Comparison of ENCODE assay signal across 19 cellular contexts in genomic region chr3:194607592-194608386, GRCh38. TPM values are rescaled to one million over a fixed set of nuclear protein-coding genes. Genes with fewer than 3 reads are reported as not detected.
DNase-seq lines count a peak whose midpoint lies in the region; ATAC-seq and TF ChIP-seq lines count a peak whose summit lies in the region.
"Had no signal": no experiment of that assay in that cellular context is flagged by ENCODE, and none has a peak within 500 bp of the region (broad histone marks: within the 10 kb centered on the region; RNA-seq: fewer than 3 reads in every experiment).

No MANE protein-coding gene starts in this region.

- H3K27me3 ChIP-seq in H7 (ENCODE audit: control insufficient read depth, insufficient read depth, low read length) (no peaks in the 10 kb centered on the region), lower lobe of right lung (ENCODE audit: low read depth) (no peaks in the 10 kb centered on the region)
- H3K27me3 ChIP-seq: BE2C had no signal

- peaks cover 7% of the 10 kb centered on the region; the same call in 1 of the 2 replicates for H3K4me1 Mint-ChIP-seq in WTC11

- peak; percentile 67 for DNase-seq in DMS53 (lab: John Stamatoyannopoulos, UW)
- DNase-seq in H7, result peak; percentile 41
- no peak for DNase-seq in WTC11 (ENCODE audit: low spot score)
- no peak for DNase-seq in lower lobe of right lung
- no peak for DNase-seq in stimulated activated CD4-positive, alpha-beta T cell treated with anti-CD3 and anti-CD28 coated beads, Interleukin-15, amount 100 ng/mL, for 24 hours
- no peak for DNase-seq in midbrain (lab: John Stamatoyannopoulos, UW)
- DNase-seq: BE2C; CD8-positive, alpha-beta T cell; DMS153; KBM-7; NCI-H1092 treated with DMSO at 0.1 percent for 48 hours; NCI-H1694; NCI-H526 treated with DMSO at 0.1 percent for 48 hours; SK-N-SH; T-helper 1 cell had no signal

- H3K36me3 Mint-ChIP-seq in WTC11, result peaks cover 13% of the 10 kb centered on the region; the same call in 1 of the 2 replicates
- H3K36me3 Mint-ChIP-seq: CD8-positive, alpha-beta T cell had no signal

- POLR2A ChIA-PET in WTC11 (lab: Charles Lee), result interaction anchor here (0.5 kb wide), 1 partner anchor 37 kb away, joined by 3 read pairs; no protein-coding TSS in a partner anchor

- H3K4me3 Mint-ChIP-seq in WTC11, result no peak overlapping the region
- H3K4me3 Mint-ChIP-seq: CD8-positive, alpha-beta T cell had no signal

- H3K4me1 ChIP-seq in lower lobe of right lung, result no peaks in the 10 kb centered on the region

- CTCF ChIA-PET in WTC11 (lab: Charles Lee), result interaction anchor here (0.9 to 1.5 kb wide), 3 partner anchors 14 to 63 kb away, joined by 3 to 7 read pairs (median 4); no protein-coding TSS in a partner anchor

- ATAC-seq in WTC11 (peak; percentile 18; the same call in 1 of the 2 replicates), lower lobe of right lung (peak; percentile 90 to 97), HG02588 (IDR thresholded peaks at IDR 0.05; ENCODE audit: unreplicated experiment) (no peak), GM18517 (IDR thresholded peaks at IDR 0.05; ENCODE audit: unreplicated experiment) (no peak)
- ATAC-seq: CD8-positive, alpha-beta T cell; Right ventricle myocardium inferior had no signal

- H3K27me3 Mint-ChIP-seq in WTC11 (ENCODE audit: low read depth), result no peaks in the 10 kb centered on the region; the same call in 1 of the 2 replicates

- H3K27ac Mint-ChIP-seq in WTC11, result no peak overlapping the region
- H3K27ac Mint-ChIP-seq: CD8-positive, alpha-beta T cell had no signal

- TF ChIP-seq CTCF in WTC11 (IDR thresholded peaks at IDR 0.05), result no peak
- TF ChIP-seq CTCF in lower lobe of right lung (IDR thresholded peaks at IDR 0.05), result no peak

- H3K4me3 ChIP-seq in H7 (ENCODE audit: insufficient read depth, low read depth, low read length) (no peak overlapping the region), lower lobe of right lung (peak overlapping the region; percentile 0)

- intact Hi-C loops in lower lobe of right lung (cut with DNase I), result no loop called here

- H3K9me3 Mint-ChIP-seq in WTC11, result 0 out of 2 replicates have a peak, but pooled peaks cover 7% of the 10 kb centered on the region
- H3K9me3 Mint-ChIP-seq: CD8-positive, alpha-beta T cell had no signal

- H3K27ac ChIP-seq in lower lobe of right lung, result no peak overlapping the region
- H3K27ac ChIP-seq: HL-60 had no signal

- H3K36me3 ChIP-seq in H7 (replicated peaks; ENCODE audit: control insufficient read depth, insufficient read depth, low read length) (no peaks in the 10 kb centered on the region), lower lobe of right lung (peaks cover 19% of the 10 kb centered on the region)
- H3K36me3 ChIP-seq: BE2C had no signal

- H3K9me3 ChIP-seq in lower lobe of right lung, result no peaks in the 10 kb centered on the region
- H3K9me3 ChIP-seq: BE2C, SK-N-SH had no signal

TF ChIP-seq in WTC11, 78 proteins besides CTCF, POLR2A, EP300 and RAD21:
- TF ChIP-seq MLX (CRISPR knock-in tag; IDR thresholded peaks at IDR 0.05) (no peak), TP53 (CRISPR knock-in tag; IDR thresholded peaks at IDR 0.05) (no peak), USF2 (CRISPR knock-in tag; IDR thresholded peaks at IDR 0.05) (no peak), ATF2 (CRISPR knock-in tag; IDR thresholded peaks at IDR 0.05; ENCODE audit: borderline replicate concordance, low read depth) (no peak), FOXK1 (CRISPR knock-in tag; IDR thresholded peaks at IDR 0.05) (no peak), ZNF425 (CRISPR knock-in tag; conservative IDR thresholded peaks at IDR 0.05) (no peak), FOXP1 (CRISPR knock-in tag; IDR thresholded peaks at IDR 0.05; ENCODE audit: borderline replicate concordance) (no peak), EMX1 (CRISPR knock-in tag; IDR thresholded peaks at IDR 0.05) (no peak), ZNF317 (CRISPR knock-in tag; IDR thresholded peaks at IDR 0.05; ENCODE audit: borderline replicate concordance, low read depth) (no peak), TEAD4 (CRISPR knock-in tag; IDR thresholded peaks at IDR 0.05) (no peak), MXD4 (CRISPR knock-in tag; IDR thresholded peaks at IDR 0.05; ENCODE audit: borderline replicate concordance) (no peak), ZNF671 (CRISPR knock-in tag; IDR thresholded peaks at IDR 0.05) (no peak), ATF3 (CRISPR knock-in tag; conservative IDR thresholded peaks at IDR 0.05) (no peak), CREM (CRISPR knock-in tag; IDR thresholded peaks at IDR 0.05) (no peak), ZNF532 (CRISPR knock-in tag; IDR thresholded peaks at IDR 0.05; ENCODE audit: borderline replicate concordance) (no peak), CREB1 (CRISPR knock-in tag; IDR thresholded peaks at IDR 0.05) (no peak), SP1 (CRISPR knock-in tag; conservative IDR thresholded peaks at IDR 0.05) (no peak)

RNA-seq across cellular contexts. Expression of gene TMEM44, which starts 25.4 kb away (rescaled TPM):
- total RNA-seq in H7 (2014; rRNA removed; shearing (Covaris generic)), result 5.4 and 9.8 TPM in 2 replicates
- 13.7 to 20.8 TPM (median 19.3 TPM) in 3 replicates for total RNA-seq in WTC11 (2021)
- total RNA-seq in lower lobe of right lung, result 22.7 TPM

Comparison
In these comparisons a context has a peak if more than half of its experiments do, and no peak if none do; other contexts are left out.
1. DNase-seq: peak in DMS53 (single experiment) and H7 (single experiment); none in WTC11 (single experiment), lower lobe of right lung (single experiment), stimulated activated CD4-positive, alpha-beta T cell treated with anti-CD3 and anti-CD28 coated beads, Interleukin-15, amount 100 ng/mL, for 24 hours (single experiment) and midbrain (single experiment).
2. ATAC-seq: peak in WTC11 (single experiment) and lower lobe of right lung (2 of 2); none in HG02588 (single experiment) and GM18517 (single experiment).